In genomic region chr1:37793773-37794371, GRCh38 we compare ENCODE assay signal across 8 cellular contexts. TPM values are rescaled to one million over a fixed set of nuclear protein-coding genes. Genes with fewer than 3 reads are reported as not detected.
DNase-seq lines count a peak whose midpoint lies in the region; ATAC-seq and TF ChIP-seq lines count a peak whose summit lies in the region.

MANEAL (plus strand) TSS chr1:37793847; CDS start chr1:37794183, 336 bp downstream.

- TF ChIP-seq POLR2A in heart left ventricle (IDR thresholded peaks at IDR 0.05): no peak

- H3K4me1 Mint-ChIP-seq in activated naive CD8-positive, alpha-beta T cell treated with anti-CD3 and anti-CD28 coated beads, Interleukin-2, amount 10 ng/mL, durations not matched to agents 7 days and 5 days: peaks cover 9% of the 10 kb centered on the region
- peaks cover 9% of the 10 kb centered on the region for H3K4me1 Mint-ChIP-seq in osteocyte (ENCODE audit: unreplicated experiment)

- POLR2A ChIA-PET in PC-3 (lab: Charles Lee; ENCODE audit: unreplicated experiment): interaction anchor here (0.6 kb wide), 1 partner anchor 66 kb away, joined by 5 read pairs; no protein-coding TSS in a partner anchor
- POLR2A ChIA-PET in activated naive CD8-positive, alpha-beta T cell treated with anti-CD3 and anti-CD28 coated beads, Interleukin-2, amount 10 ng/mL, durations not matched to agents 7 days and 5 days (lab: Charles Lee): interaction anchor here (0.6 kb wide), 1 partner anchor 92 kb away, joined by 6 read pairs; no protein-coding TSS in a partner anchor

- 0 out of 2 replicates have a peak, but pooled peaks cover 4% of the 10 kb centered on the region for H4K20me1 ChIP-seq in PC-3 (ENCODE audit: low read length)

- no peaks in the 10 kb centered on the region for H3K36me3 Mint-ChIP-seq in activated naive CD8-positive, alpha-beta T cell treated with anti-CD3 and anti-CD28 coated beads, Interleukin-2, amount 10 ng/mL, durations not matched to agents 7 days and 5 days
- H3K36me3 Mint-ChIP-seq in osteocyte (ENCODE audit: unreplicated experiment): no peaks in the 10 kb centered on the region

- TF ChIP-seq CTCF in AG10803 (conservative IDR thresholded peaks at IDR 0.05; ENCODE audit: low read length): no peak
- no peak for TF ChIP-seq CTCF in PC-3 (conservative IDR thresholded peaks at IDR 0.05; ENCODE audit: low read depth, low read length)
- TF ChIP-seq CTCF in heart left ventricle (IDR thresholded peaks at IDR 0.05): no peak
- no peak for TF ChIP-seq CTCF in osteocyte (IDR thresholded peaks at IDR 0.05)

- H3K27me3 ChIP-seq in PC-3 (ENCODE audit: low read length) (no peaks in the 10 kb centered on the region), heart left ventricle (peaks cover 0 to 18% (median under 1%) of the 10 kb centered on the region in 9 donors)

- peak within 1 kb of the TSS; percentile 60 for H3K4me3 Mint-ChIP-seq in activated naive CD8-positive, alpha-beta T cell treated with anti-CD3 and anti-CD28 coated beads, Interleukin-2, amount 10 ng/mL, durations not matched to agents 7 days and 5 days
- H3K4me3 Mint-ChIP-seq in osteocyte (ENCODE audit: unreplicated experiment): peak within 1 kb of the TSS; percentile 68

- peak within 1 kb of the TSS; percentile 89 for H3K4me2 ChIP-seq in PC-3 (ENCODE audit: low read length)

- peaks cover 21% of the 10 kb centered on the region for H3K79me2 ChIP-seq in PC-3 (ENCODE audit: low read length)

- H3K4me1 ChIP-seq in PC-3 (ENCODE audit: insufficient read depth, low read length) (peaks cover 15% of the 10 kb centered on the region), heart left ventricle (peaks cover 0 to 20% (median 13%) of the 10 kb centered on the region in 12 donors)

- no peaks in the 10 kb centered on the region for H3K9me2 ChIP-seq in PC-3 (replicated peaks; ENCODE audit: low read length)

- DNase-seq in AG10803 (ENCODE audit: low read depth): peak; percentile 54
- DNase-seq in PC-3: peak; percentile 63
- peak; percentile 57 for DNase-seq in activated naive CD8-positive, alpha-beta T cell treated with anti-CD3 and anti-CD28 coated beads, Interleukin-2, amount 10 ng/mL, durations not matched to agents 7 days and 5 days
- peak; percentile 33 to 67 (median 42) for DNase-seq in heart left ventricle
- DNase-seq in osteocyte (ENCODE audit: extremely low spot score, unreplicated experiment): peak; percentile 87
- no peak for DNase-seq in pons (ENCODE audit: low spot score)

- peaks cover 26% of the 10 kb centered on the region for H3K27me3 Mint-ChIP-seq in activated naive CD8-positive, alpha-beta T cell treated with anti-CD3 and anti-CD28 coated beads, Interleukin-2, amount 10 ng/mL, durations not matched to agents 7 days and 5 days
- H3K27me3 Mint-ChIP-seq in osteocyte (ENCODE audit: unreplicated experiment): peaks cover 23% of the 10 kb centered on the region

- no peaks in the 10 kb centered on the region for H3K9me3 ChIP-seq in PC-3 (ENCODE audit: low read length)
- no peaks in the 10 kb centered on the region for H3K9me3 ChIP-seq in heart left ventricle

- peak within 1 kb of the TSS; percentile 77 for H2AFZ ChIP-seq in PC-3 (ENCODE audit: low read length)

- no peak within 1 kb of the TSS for H3K27ac Mint-ChIP-seq in activated naive CD8-positive, alpha-beta T cell treated with anti-CD3 and anti-CD28 coated beads, Interleukin-2, amount 10 ng/mL, durations not matched to agents 7 days and 5 days
- H3K27ac Mint-ChIP-seq in osteocyte (ENCODE audit: unreplicated experiment): no peak within 1 kb of the TSS

- no peaks in the 10 kb centered on the region for H3K9me3 Mint-ChIP-seq in activated naive CD8-positive, alpha-beta T cell treated with anti-CD3 and anti-CD28 coated beads, Interleukin-2, amount 10 ng/mL, durations not matched to agents 7 days and 5 days
- no peaks in the 10 kb centered on the region for H3K9me3 Mint-ChIP-seq in osteocyte (ENCODE audit: unreplicated experiment)

- WGBS in heart left ventricle, 4 donors: 0 to 1% (median 0%) methylated on average over 14 to 82 of the region's 82 CpGs

- intact Hi-C loops in PC-3 (cut with micrococcal nuclease): no loop called here
- intact Hi-C loops in heart left ventricle (cut with DNase I): loop anchor here in 1 of 10 donors (10.0 kb wide), 1 partner anchor 99 kb away; the partner anchor contains the start of gene CDCA8

- BruUV-seq in PC-3 (replicated peaks; lab: Mats Ljungman, UMichigan): no TSS peak

- H3K36me3 ChIP-seq in PC-3 (ENCODE audit: low read depth, low read length) (peaks cover 5% of the 10 kb centered on the region; the same call in 1 of the 2 replicates), heart left ventricle (no peaks in the 10 kb centered on the region)

- CTCF ChIA-PET in PC-3 (lab: Charles Lee): no interaction called here

- H3K4me3 ChIP-seq in AG10803 (ENCODE audit: low read length) (peak within 1 kb of the TSS; percentile 55), PC-3 (ENCODE audit: low read length) (peak within 1 kb of the TSS; percentile 85), heart left ventricle (peak within 1 kb of the TSS; percentile 25 to 76 (median 58))

- peak; percentile 73 for ATAC-seq in GM18502 (IDR thresholded peaks at IDR 0.05; ENCODE audit: poor library complexity, unreplicated experiment)
- ATAC-seq in HG03571 (IDR thresholded peaks at IDR 0.05; ENCODE audit: unreplicated experiment): peak; percentile 46
- ATAC-seq in PC-3: peak; percentile 85
- ATAC-seq in activated naive CD8-positive, alpha-beta T cell treated with anti-CD3 and anti-CD28 coated beads, Interleukin-2, amount 10 ng/mL, durations not matched to agents 7 days and 5 days (ENCODE audit: low read depth): peak; percentile 80
- ATAC-seq in heart left ventricle: peak; percentile 45 to 90 (median 82)

- H3K9ac ChIP-seq in PC-3 (ENCODE audit: low read length): peak within 1 kb of the TSS; percentile 72

- no peaks in the 10 kb centered on the region for H3F3A ChIP-seq in PC-3 (ENCODE audit: low read length, unreplicated experiment)

- H3K27ac ChIP-seq in PC-3 (ENCODE audit: low read length): no peak within 1 kb of the TSS
- H3K27ac ChIP-seq in heart left ventricle: no peak within 1 kb of the TSS

RNA-seq across cellular contexts. Expression of gene MANEAL, which starts in this region (rescaled TPM):
- 47.6 and 54.1 TPM in 2 replicates for total RNA-seq in PC-3 (2014; rRNA removed)
- total RNA-seq in activated naive CD8-positive, alpha-beta T cell treated with anti-CD3 and anti-CD28 coated beads, Interleukin-2, amount 10 ng/mL, durations not matched to agents 7 days and 5 days: 1 to 10 TPM; 1.3 to 1.4 TPM
- 1 to 10 TPM in 5 of 9 donors, under 1 TPM in 4; 0.63 to 2.9 (median 1.1) TPM for total RNA-seq in heart left ventricle
- polyA plus RNA-seq in heart left ventricle: under 1 TPM; 0.53 to 0.97 TPM
- total RNA-seq in osteocyte: 5.2 TPM in 2 replicates
